1 cellular context compared by ENCODE assay signal in genomic region chr12:95858451-95859343, GRCh38.
A peak's percentile ranks its signal among the peaks of the same experiment; 100 is the strongest.
TF ChIP-seq lines count a peak whose summit lies in the region.

SNRPF (plus strand) TSS chr12:95858952; CDS start chr12:95859074, 122 bp downstream.

TF ChIP-seq in GM12878, 131 proteins besides CTCF, POLR2A, EP300 and RAD21 (continued from another document):
- TF ChIP-seq ZBTB33 (IDR thresholded peaks at IDR 0.05), result no peak
- TF ChIP-seq SREBF1 (IDR thresholded peaks at IDR 0.05; ENCODE audit: low read length), result peak; percentile 77
- no peak for TF ChIP-seq PRDM15 (CRISPR knock-in tag; IDR thresholded peaks at IDR 0.05)
- no peak for TF ChIP-seq SKIL (IDR thresholded peaks at IDR 0.05; ENCODE audit: low read depth, poor library complexity, severe bottlenecking)
- no peak; the same call in 1 of the 2 replicates for TF ChIP-seq NFYA (IDR thresholded peaks at IDR 0.05; ENCODE audit: borderline replicate concordance, low read depth, low read length)
- TF ChIP-seq PML (IDR thresholded peaks at IDR 0.05; ENCODE audit: low read length), result no peak
- no peak for TF ChIP-seq ZBED1 (IDR thresholded peaks at IDR 0.05; ENCODE audit: borderline replicate concordance)
- TF ChIP-seq YY1 (IDR thresholded peaks at IDR 0.05; ENCODE audit: low read depth, low read length), result peak; percentile 99
- TF ChIP-seq MYB (IDR thresholded peaks at IDR 0.05; ENCODE audit: borderline replicate concordance, low read depth, low read length), result no peak
- peak; percentile 97 for TF ChIP-seq BMI1 (IDR thresholded peaks at IDR 0.05; ENCODE audit: borderline replicate concordance)
- TF ChIP-seq ZBTB11 (CRISPR knock-in tag; IDR thresholded peaks at IDR 0.05), result no peak
- TF ChIP-seq SP1 (IDR thresholded peaks at IDR 0.05; ENCODE audit: low read depth, low read length), result peak; percentile 98
- TF ChIP-seq NR2C2 (IDR thresholded peaks at IDR 0.05; ENCODE audit: borderline replicate concordance, control insufficient read depth, insufficient read length, low read depth), result peak; percentile 98
- no peak for TF ChIP-seq EZH2 (IDR thresholded peaks at IDR 0.05; ENCODE audit: borderline replicate concordance, control insufficient read depth, low read depth, low read length)
- TF ChIP-seq CBFB (IDR thresholded peaks at IDR 0.05; ENCODE audit: low read depth), result no peak
- TF ChIP-seq TAF1 (IDR thresholded peaks at IDR 0.05; ENCODE audit: borderline replicate concordance, low read depth, low read length), result 0 out of 2 replicates have a peak, but pooled peaks have one; percentile 28
- no peak for TF ChIP-seq KAT2A (conservative IDR thresholded peaks at IDR 0.05; ENCODE audit: control insufficient read depth, low read depth, low read length)
- TF ChIP-seq RBBP5 (conservative IDR thresholded peaks at IDR 0.05), result no peak
- TF ChIP-seq BCLAF1 (IDR thresholded peaks at IDR 0.05), result no peak
- TF ChIP-seq CBX3 (IDR thresholded peaks at IDR 0.05; ENCODE audit: borderline replicate concordance, low read depth), result no peak
- no peak for TF ChIP-seq TARDBP (IDR thresholded peaks at IDR 0.05; ENCODE audit: borderline replicate concordance)
- no peak for TF ChIP-seq CUX1 (IDR thresholded peaks at IDR 0.05; ENCODE audit: insufficient replicate concordance, low read depth, low read length)
- TF ChIP-seq POU2F2 (IDR thresholded peaks at IDR 0.05; ENCODE audit: borderline replicate concordance, low read depth, low read length), result peak; percentile 59; the same call in 2 of the 3 replicates
- no peak for TF ChIP-seq KDM1A (IDR thresholded peaks at IDR 0.05; ENCODE audit: borderline replicate concordance)
- TF ChIP-seq REST (IDR thresholded peaks at IDR 0.05; ENCODE audit: low read depth, low read length), result no peak
- no peak for TF ChIP-seq RFX5 (IDR thresholded peaks at IDR 0.05; ENCODE audit: low read depth, low read length)
TF ChIP-seq in GM12878: peak in this region for 49.
